In the genomic region with DNA sequence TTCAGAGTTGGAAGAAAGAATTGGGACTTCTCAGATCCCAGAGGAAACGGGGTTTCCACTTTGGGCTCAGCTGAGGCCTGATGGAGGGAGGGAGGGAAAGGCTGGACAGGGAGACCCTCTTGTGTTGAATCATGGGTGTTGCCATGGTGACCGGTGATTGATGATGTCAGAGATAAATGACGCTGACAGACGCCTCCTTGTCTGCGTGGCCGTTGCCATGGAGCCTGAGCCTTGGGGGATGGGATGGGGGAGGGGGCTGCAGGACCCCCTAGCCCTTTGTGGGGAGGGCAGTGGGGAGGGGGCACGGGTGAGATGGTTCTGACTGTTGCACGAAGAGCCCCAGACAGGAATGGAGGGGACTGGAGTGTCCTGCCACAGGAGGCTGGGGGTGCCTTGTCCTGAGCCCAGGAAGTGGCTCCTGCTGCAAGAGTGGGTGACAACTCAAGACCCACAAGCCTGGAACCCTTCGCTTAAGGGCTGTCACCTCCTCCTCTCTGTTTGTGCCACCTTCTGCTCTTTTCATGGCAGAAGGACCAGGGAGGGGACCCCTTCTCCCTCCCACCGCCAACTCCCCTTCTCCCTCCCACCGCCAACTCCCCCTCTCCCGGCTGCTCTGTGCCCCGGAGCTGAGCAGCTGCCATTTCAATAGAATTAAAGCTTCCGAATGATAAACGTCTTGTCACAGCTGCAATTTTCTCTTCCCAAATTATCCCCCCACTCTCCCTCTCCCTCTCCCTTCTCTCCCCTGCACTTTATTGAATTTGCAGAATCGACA, we compare ENCODE assay signal across 1 cellular context.
TF ChIP-seq lines count a peak whose summit lies in the region.

No MANE protein-coding gene starts in this region.

TF ChIP-seq in SK-N-SH, 30 proteins besides CTCF, POLR2A, EP300 and RAD21 (continued from another document):
- TF ChIP-seq, protein P1, sequence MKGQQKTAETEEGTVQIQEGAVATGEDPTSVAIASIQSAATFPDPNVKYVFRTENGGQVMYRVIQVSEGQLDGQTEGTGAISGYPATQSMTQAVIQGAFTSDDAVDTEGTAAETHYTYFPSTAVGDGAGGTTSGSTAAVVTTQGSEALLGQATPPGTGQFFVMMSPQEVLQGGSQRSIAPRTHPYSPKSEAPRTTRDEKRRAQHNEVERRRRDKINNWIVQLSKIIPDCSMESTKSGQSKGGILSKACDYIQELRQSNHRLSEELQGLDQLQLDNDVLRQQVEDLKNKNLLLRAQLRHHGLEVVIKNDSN (IDR thresholded peaks at IDR 0.05; ENCODE audit: borderline replicate concordance, low read depth): no peak
